In genomic region chr1:3530086-3530930, GRCh38 we compare ENCODE assay signal across 8 cellular contexts.
DNase-seq lines count a peak whose midpoint lies in the region; ATAC-seq and TF ChIP-seq lines count a peak whose summit lies in the region.

No MANE protein-coding gene starts in this region.

- no peak; the same call in 1 of the 2 replicates for TF ChIP-seq CTCF in PC-9 (conservative IDR thresholded peaks at IDR 0.05)
- no peak for TF ChIP-seq CTCF in osteocyte (IDR thresholded peaks at IDR 0.05)

- BruUV-seq in PC-9 (replicated peaks; lab: Mats Ljungman, UMichigan) = TSS peak; percentile 69

- H3K4me1 Mint-ChIP-seq in T-helper 1 cell treated with Interleukin-12 subunit alpha and Interleukin-12 subunit beta and Interleukin-4 antibody, amounts not matched to agents 30 μg/mL and 1 μg/mL, for 36 hours (ENCODE audit: low read depth) = peaks cover 4% of the 10 kb centered on the region
- peaks cover 41% of the 10 kb centered on the region for H3K4me1 Mint-ChIP-seq in osteocyte (ENCODE audit: unreplicated experiment)

- H3K4me2 ChIP-seq in PC-9 = peak overlapping the region; percentile 100

- H3K36me3 Mint-ChIP-seq in T-helper 1 cell treated with Interleukin-12 subunit alpha and Interleukin-12 subunit beta and Interleukin-4 antibody, amounts not matched to agents 30 μg/mL and 1 μg/mL, for 36 hours (ENCODE audit: low read depth) = no peaks in the 10 kb centered on the region
- H3K36me3 Mint-ChIP-seq in osteocyte (ENCODE audit: unreplicated experiment) = peaks cover 4% of the 10 kb centered on the region

- H3F3A ChIP-seq in PC-9 (ENCODE audit: insufficient read depth, low read depth) = peaks cover 4% of the 10 kb centered on the region; the same call in 1 of the 2 replicates

- peak overlapping the region; percentile 74 for H3K4me3 Mint-ChIP-seq in T-helper 1 cell treated with Interleukin-12 subunit alpha and Interleukin-12 subunit beta and Interleukin-4 antibody, amounts not matched to agents 30 μg/mL and 1 μg/mL, for 36 hours
- peak overlapping the region; percentile 79 for H3K4me3 Mint-ChIP-seq in osteocyte (ENCODE audit: unreplicated experiment)

- H3K9me3 ChIP-seq in PC-9 (ENCODE audit: insufficient read depth, low read depth) (no peaks in the 10 kb centered on the region), esophagus (ENCODE audit: control insufficient read depth in 2 of 2, insufficient read depth in 1 of 2, low read depth in 1 of 2, low read length in 1 of 2) (no peaks in the 10 kb centered on the region)

- H3K27ac ChIP-seq in PC-9 = peak overlapping the region; percentile 29; the same call in 1 of the 2 replicates
- peak overlapping the region; percentile 58 to 90 for H3K27ac ChIP-seq in esophagus (ENCODE audit: low read depth in 2 of 2, low read length in 1 of 2)

- H3K4me1 ChIP-seq in PC-9 (replicated peaks; ENCODE audit: insufficient read depth) = peaks cover 10% of the 10 kb centered on the region
- peaks cover 6 to 36% of the 10 kb centered on the region in 2 donors for H3K4me1 ChIP-seq in esophagus (ENCODE audit: control insufficient read depth in 2 of 2, insufficient read depth in 2 of 2, low read length in 1 of 2)

- peaks cover 21% of the 10 kb centered on the region for H4K20me1 ChIP-seq in PC-9 (ENCODE audit: insufficient read depth)

- CTCF ChIA-PET in PC-9 (lab: Charles Lee) = interaction anchor here (0.6 kb wide), 2 partner anchors 58 to 87 kb away, joined by 3 to 8 read pairs; no protein-coding TSS in a partner anchor

- H3K27me3 ChIP-seq in PC-9 (ENCODE audit: insufficient read depth, low read depth) (no peaks in the 10 kb centered on the region), esophagus (ENCODE audit: control insufficient read depth in 1 of 2, insufficient read depth in 2 of 2, low read length in 2 of 2) (no peaks in the 10 kb centered on the region)

- intact Hi-C loops in PC-9 (cut with micrococcal nuclease; ENCODE audit: unreplicated experiment) = no loop called here

- H2AFZ ChIP-seq in PC-9 = peak overlapping the region; percentile 50

- WGBS in esophagus, 2 donors = 24 to 31% methylated on average over 32 of the region's 32 CpGs

- H3K27ac Mint-ChIP-seq in T-helper 1 cell treated with Interleukin-12 subunit alpha and Interleukin-12 subunit beta and Interleukin-4 antibody, amounts not matched to agents 30 μg/mL and 1 μg/mL, for 36 hours = no peak overlapping the region
- H3K27ac Mint-ChIP-seq in osteocyte (ENCODE audit: unreplicated experiment) = peak overlapping the region; percentile 18

- ATAC-seq in HG03521 (IDR thresholded peaks at IDR 0.05; ENCODE audit: unreplicated experiment) = no peak

- peak overlapping the region; percentile 94 for H3K4me3 ChIP-seq in PC-9
- H3K4me3 ChIP-seq in esophagus (ENCODE audit: low read depth in 1 of 2, low read length in 2 of 2) = peak overlapping the region; percentile 57 to 60

- H3K9me2 ChIP-seq in PC-9 (ENCODE audit: insufficient read depth) = no peaks in the 10 kb centered on the region

- no peak for DNase-seq in T-helper 1 cell
- peak; percentile 46 to 48 for DNase-seq in PC-9
- DNase-seq in osteocyte (ENCODE audit: extremely low spot score, unreplicated experiment) = no peak
- no peak for DNase-seq in NCI-H446 treated with DMSO at 0.1 percent for 48 hours (lab: John Stamatoyannopoulos, UW)
- no peak for DNase-seq in HuH-7.5 (ENCODE audit: low spot score)

- no peaks in the 10 kb centered on the region for H3K36me3 ChIP-seq in PC-9 (ENCODE audit: low read depth)
- no peaks in the 10 kb centered on the region for H3K36me3 ChIP-seq in esophagus (ENCODE audit: control insufficient read depth in 2 of 2, insufficient read depth in 2 of 2, low read length in 1 of 2)

- POLR2A ChIA-PET in PC-9 (lab: Charles Lee; ENCODE audit: unreplicated experiment) = interaction anchor here (1.4 kb wide), 1 partner anchor 13 kb away, joined by 10 read pairs; no protein-coding TSS in a partner anchor

- H3K27me3 Mint-ChIP-seq in T-helper 1 cell treated with Interleukin-12 subunit alpha and Interleukin-12 subunit beta and Interleukin-4 antibody, amounts not matched to agents 30 μg/mL and 1 μg/mL, for 36 hours (ENCODE audit: low read depth) = peaks cover 4% of the 10 kb centered on the region
- no peaks in the 10 kb centered on the region for H3K27me3 Mint-ChIP-seq in osteocyte (ENCODE audit: unreplicated experiment)

- no peaks in the 10 kb centered on the region for H3K9me3 Mint-ChIP-seq in T-helper 1 cell treated with Interleukin-12 subunit alpha and Interleukin-12 subunit beta and Interleukin-4 antibody, amounts not matched to agents 30 μg/mL and 1 μg/mL, for 36 hours
- no peaks in the 10 kb centered on the region for H3K9me3 Mint-ChIP-seq in osteocyte (ENCODE audit: unreplicated experiment)

- peaks cover 8% of the 10 kb centered on the region; the same call in 1 of the 2 replicates for H3K79me2 ChIP-seq in PC-9 (ENCODE audit: low read depth)

Comparison
In these comparisons a context has a peak if more than half of its experiments do, and no peak if none do; other contexts are left out.
1. DNase-seq: peak in PC-9 (2 of 2); none in T-helper 1 cell (0 of 5), osteocyte (single experiment), NCI-H446 treated with DMSO at 0.1 percent for 48 hours (single experiment) and HuH-7.5 (single experiment).